ENCODE assay signal across 8 cellular contexts in genomic region chr19:3984908-3985642, GRCh38. TPM values are rescaled to one million over a fixed set of nuclear protein-coding genes. Genes with fewer than 3 reads are reported as not detected.
DNase-seq lines count a peak whose midpoint lies in the region; ATAC-seq, FAIRE-seq and TF ChIP-seq lines count a peak whose summit lies in the region.

TSS of gene EEF2 (minus strand) at chr19:3985463. CDS start at chr19:3985380, 83 bp downstream.

- H3K4me3 ChIP-seq in esophagus squamous epithelium, result peak within 1 kb of the TSS; percentile 73 to 89 (median 87)

- no peak for FAIRE-seq in RCC 7860 (lab: Jason Lieb, UNC)

- H3K4me1 ChIP-seq in esophagus squamous epithelium, result peaks cover 40 to 87% (median 43%) of the 10 kb centered on the region in 3 donors

- DNase-seq in C1 segment of cervical spinal cord (lab: John Stamatoyannopoulos, UW) (peak in 13 of 14 donors; percentile 58 to 92 (median 84)), RCC 7860 (ENCODE audit: low spot score) (peak; percentile 81), activated T-helper 1 cell treated with Interleukin-2 at 50 U/mL for 16 hours (ENCODE audit: low read depth) (peak; percentile 86), esophagus squamous epithelium (lab: John Stamatoyannopoulos, UW) (peak; percentile 35), myocyte (ENCODE audit: low read depth) (peak; percentile 90)
- DNase-seq in stimulated activated CD8-positive, alpha-beta memory T cell treated with anti-CD3 and anti-CD28 coated beads, Interleukin-7, amount 100 ng/mL, for 4 hours (ENCODE audit: low read depth in 2 of 2), result peak; percentile 83 to 84

- TF ChIP-seq CTCF in esophagus squamous epithelium (IDR thresholded peaks at IDR 0.05), result peak in 2 of 6 experiments; percentile 23 to 44

- intact Hi-C loops in esophagus squamous epithelium (cut with DNase I), result loop anchor here (10.0 kb wide), 1 partner anchor 150 kb away; no protein-coding TSS in a partner anchor

- peak; percentile 94 to 100 (median 100) for TF ChIP-seq POLR2A in esophagus squamous epithelium (IDR thresholded peaks at IDR 0.05)

- H3K27ac ChIP-seq in KOPT-K1 (ENCODE audit: low read depth, low read length, poor library complexity, severe bottlenecking), result peak within 1 kb of the TSS; percentile 84
- peak within 1 kb of the TSS; percentile 92 to 97 (median 96) for H3K27ac ChIP-seq in esophagus squamous epithelium

- peak; percentile 44 for ATAC-seq in GM19467 (IDR thresholded peaks at IDR 0.05; ENCODE audit: unreplicated experiment)

- H3K27me3 ChIP-seq in esophagus squamous epithelium, result no peaks in the 10 kb centered on the region

- H3K36me3 ChIP-seq in KOPT-K1 (ENCODE audit: insufficient read depth, low read length) (peaks cover 47% of the 10 kb centered on the region), esophagus squamous epithelium (peaks cover 39 to 48% (median 43%) of the 10 kb centered on the region in 3 donors)

- no peaks in the 10 kb centered on the region for H3K9me3 ChIP-seq in KOPT-K1 (ENCODE audit: insufficient read depth, low read length, poor library complexity, severe bottlenecking)
- H3K9me3 ChIP-seq in esophagus squamous epithelium, result no peaks in the 10 kb centered on the region

- WGBS in esophagus squamous epithelium, 2 donors, result 0% methylated on average over 6 to 40 of the region's 80 CpGs

RNA-seq across cellular contexts. Expression of gene EEF2, which starts in this region (rescaled TPM):
- total RNA-seq in esophagus squamous epithelium (1,000 to 10,000 TPM; 1,210 to 2,054 (median 1,565) TPM), myocyte (2,539 and 2,715 TPM in 2 replicates)
- 2,426 TPM for polyA plus RNA-seq in myocyte (2012)

Comparison
In these comparisons a context has a peak if more than half of its experiments do, and no peak if none do; other contexts are left out.
1. Peak in every context shown above with its lines: DNase-seq, ATAC-seq, H3K4me3 ChIP-seq and H3K27ac ChIP-seq.
2. DNase-seq: peak in every context shown above with its lines; median percentile 90 in myocyte; 86 in activated T-helper 1 cell treated with Interleukin-2 at 50 U/mL for 16 hours; 84 in C1 segment of cervical spinal cord; 84 in stimulated activated CD8-positive, alpha-beta memory T cell treated with anti-CD3 and anti-CD28 coated beads, Interleukin-7, amount 100 ng/mL, for 4 hours; 81 in RCC 7860; 35 in esophagus squamous epithelium.